29 cellular contexts compared by ENCODE assay signal in the genomic region with DNA sequence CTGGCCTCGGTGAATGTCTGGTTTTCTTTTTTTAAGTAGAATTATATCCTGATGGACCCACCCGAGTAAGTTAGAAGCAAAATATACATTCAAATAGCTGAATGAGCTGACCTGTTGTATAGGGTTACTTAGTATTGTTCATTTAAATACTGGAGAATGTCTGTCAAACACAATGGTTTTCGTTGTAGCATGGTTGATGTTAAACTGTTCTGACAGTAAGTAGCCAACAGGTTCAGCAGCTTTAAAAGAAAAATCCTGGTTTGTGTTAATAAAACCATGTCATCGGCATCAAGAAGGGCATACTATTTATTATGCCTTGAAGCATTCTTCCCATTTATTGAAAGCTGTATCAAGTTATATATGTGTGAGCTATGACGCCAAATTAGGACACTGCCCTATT.
"Had no signal": no experiment of that assay in that cellular context is flagged by ENCODE, and none has a peak within 500 bp of the region (broad histone marks: within the 10 kb centered on the region; RNA-seq: fewer than 3 reads in every experiment).

No MANE protein-coding gene starts in this region.

- H3K36me3 ChIP-seq: colonic mucosa, esophagus squamous epithelium, lower lobe of right lung, ovary, right lobe of liver, spleen, tibial artery, upper lobe of left lung had no signal

- H3K27me3 ChIP-seq: colonic mucosa, esophagus squamous epithelium, ovary, right lobe of liver, spleen, testis, tibial artery, upper lobe of left lung had no signal

- H3K27ac ChIP-seq: colonic mucosa, esophagus squamous epithelium, lower lobe of right lung, ovary, psoas muscle, right lobe of liver, spleen, tibial artery, upper lobe of left lung had no signal

- H3K4me1 Mint-ChIP-seq: central memory CD8-positive, alpha-beta T cell; immature natural killer cell; natural killer cell; stimulated activated memory B cell treated with anti-CD40 and anti-IgM and Interleukin-4, amounts not matched to agents 10 μg/mL and 1 μg/mL and 100 μg/mL, for 72 hours had no signal

- DNase-seq: colonic mucosa; dermis blood vessel endothelial cell; effector memory CD4-positive, alpha-beta T cell; erythroblast; esophagus squamous epithelium; foreskin melanocyte; glutamatergic neuron; hypothalamus; immature natural killer cell; kidney glomerular epithelial cell; left colon; left ventricle myocardium superior; lower lobe of right lung; natural killer cell; occipital lobe; ovary; posterior cingulate gyrus; psoas muscle; right lobe of liver; spleen; stimulated activated CD4-positive, alpha-beta T cell treated with anti-CD3 and anti-CD28 coated beads, Interleukin-4, amount 100 ng/mL, for 4 hours; stimulated activated naive CD8-positive, alpha-beta T cell treated with anti-CD3 and anti-CD28 coated beads, Interleukin-15, Interleukin-2, amounts not matched to agents 100 U/mL and 50 U/mL, for 24 hours; substantia nigra; tibial artery; upper lobe of left lung had no signal

- ATAC-seq: left colon; left ventricle myocardium superior; lower lobe of right lung; natural killer cell; psoas muscle; right lobe of liver; stimulated activated memory B cell treated with anti-CD40 and anti-IgM and Interleukin-4, amounts not matched to agents 10 μg/mL and 1 μg/mL and 100 μg/mL, for 72 hours; stimulated activated naive CD8-positive, alpha-beta T cell treated with anti-CD3 and anti-CD28 coated beads, Interleukin-15, Interleukin-2, amounts not matched to agents 100 U/mL and 50 U/mL, for 24 hours had no signal

- H3K9me3 ChIP-seq: colonic mucosa, testis had no signal

- H3K4me3 Mint-ChIP-seq: central memory CD8-positive, alpha-beta T cell; immature natural killer cell; natural killer cell; neural crest cell; stimulated activated memory B cell treated with anti-CD40 and anti-IgM and Interleukin-4, amounts not matched to agents 10 μg/mL and 1 μg/mL and 100 μg/mL, for 72 hours had no signal

- H3K4me3 ChIP-seq: colonic mucosa, esophagus squamous epithelium, lower lobe of right lung, ovary, psoas muscle, right lobe of liver, spleen, testis, tibial artery, upper lobe of left lung had no signal

- H3K27ac Mint-ChIP-seq: immature natural killer cell; natural killer cell; stimulated activated memory B cell treated with anti-CD40 and anti-IgM and Interleukin-4, amounts not matched to agents 10 μg/mL and 1 μg/mL and 100 μg/mL, for 72 hours had no signal

- H3K27me3 Mint-ChIP-seq: central memory CD8-positive, alpha-beta T cell; stimulated activated memory B cell treated with anti-CD40 and anti-IgM and Interleukin-4, amounts not matched to agents 10 μg/mL and 1 μg/mL and 100 μg/mL, for 72 hours had no signal

- H3K4me1 ChIP-seq: colonic mucosa, esophagus squamous epithelium, lower lobe of right lung, psoas muscle, right lobe of liver, spleen, tibial artery, upper lobe of left lung had no signal
